ENCODE assay signal across 8 cellular contexts in genomic region chr16:84700518-84701277, GRCh38. TPM values are rescaled to one million over a fixed set of nuclear protein-coding genes. Genes with fewer than 3 reads are reported as not detected.
DNase-seq lines count a peak whose midpoint lies in the region; ATAC-seq and TF ChIP-seq lines count a peak whose summit lies in the region.

No MANE protein-coding gene starts in this region.

- no peak for TF ChIP-seq POLR2A in vagina (IDR thresholded peaks at IDR 0.05)

- no peaks in the 10 kb centered on the region for H3K27me3 ChIP-seq in vagina

- intact Hi-C loops in vagina (cut with DNase I) = no loop called here

- no peaks in the 10 kb centered on the region for H3K9me3 ChIP-seq in vagina

- peak; percentile 69 for DNase-seq in GM12865 (ENCODE audit: low read depth)
- DNase-seq in Kasumi-1 (lab: John Stamatoyannopoulos, UW) = peak; percentile 19 to 28
- DNase-seq in activated T-cell treated with anti-CD3 and anti-CD28 coated beads for 48 hours (ENCODE audit: low read depth) = peak; percentile 13
- DNase-seq in fibroblast of pulmonary artery (ENCODE audit: low read depth) = peak; percentile 30
- peak in 30 of 56 donors; percentile 3 to 64 (median 22) for DNase-seq in nucleus accumbens (lab: John Stamatoyannopoulos, UW)
- no peak for DNase-seq in vagina (ENCODE audit: extremely low spot score in 2 of 2)
- no peak for DNase-seq in epidermal melanocyte (ENCODE audit: insufficient read length, low spot score)

- H3K4me1 ChIP-seq in vagina = peaks cover 44% of the 10 kb centered on the region

- no peak for TF ChIP-seq CTCF in GM12865 (IDR thresholded peaks at IDR 0.05; ENCODE audit: insufficient read depth, low read depth, low read length, missing control alignments)
- no peak for TF ChIP-seq CTCF in fibroblast of pulmonary artery (IDR thresholded peaks at IDR 0.05; ENCODE audit: low read length, missing control alignments)
- TF ChIP-seq CTCF in vagina (IDR thresholded peaks at IDR 0.05) = no peak

- peak overlapping the region; percentile 64 for H3K4me3 ChIP-seq in GM12865 (ENCODE audit: low read depth, low read length)
- peak overlapping the region; percentile 91 for H3K4me3 ChIP-seq in fibroblast of pulmonary artery (replicated peaks; ENCODE audit: low read depth, low read length)
- H3K4me3 ChIP-seq in vagina = peak overlapping the region; percentile 92 to 99

- ATAC-seq in GM21825 (IDR thresholded peaks at IDR 0.05; ENCODE audit: unreplicated experiment) = peak; percentile 22

- H3K27ac ChIP-seq in vagina = peak overlapping the region; percentile 91

- H3K36me3 ChIP-seq in vagina = no peaks in the 10 kb centered on the region

RNA-seq across cellular contexts. Expression of gene USP10, which starts 0.9 kb away (rescaled TPM):
- total RNA-seq in vagina = 42.5 TPM

RNA-seq across cellular contexts. Expression of gene KLHL36, which starts 52.4 kb away (rescaled TPM):
- 39.3 TPM for total RNA-seq in vagina

Comparison
In these comparisons a context has a peak if more than half of its experiments do, and no peak if none do; other contexts are left out.
1. DNase-seq: peak in GM12865 (single experiment), Kasumi-1 (2 of 2), activated T-cell treated with anti-CD3 and anti-CD28 coated beads for 48 hours (single experiment), fibroblast of pulmonary artery (single experiment) and nucleus accumbens (30 of 56); none in vagina (0 of 2) and epidermal melanocyte (single experiment).
2. Peak in every context shown above with its lines, with median percentiles within 50 percentile points of each other: H3K4me3 ChIP-seq.